7 cellular contexts compared by ENCODE assay signal in the genomic region with DNA sequence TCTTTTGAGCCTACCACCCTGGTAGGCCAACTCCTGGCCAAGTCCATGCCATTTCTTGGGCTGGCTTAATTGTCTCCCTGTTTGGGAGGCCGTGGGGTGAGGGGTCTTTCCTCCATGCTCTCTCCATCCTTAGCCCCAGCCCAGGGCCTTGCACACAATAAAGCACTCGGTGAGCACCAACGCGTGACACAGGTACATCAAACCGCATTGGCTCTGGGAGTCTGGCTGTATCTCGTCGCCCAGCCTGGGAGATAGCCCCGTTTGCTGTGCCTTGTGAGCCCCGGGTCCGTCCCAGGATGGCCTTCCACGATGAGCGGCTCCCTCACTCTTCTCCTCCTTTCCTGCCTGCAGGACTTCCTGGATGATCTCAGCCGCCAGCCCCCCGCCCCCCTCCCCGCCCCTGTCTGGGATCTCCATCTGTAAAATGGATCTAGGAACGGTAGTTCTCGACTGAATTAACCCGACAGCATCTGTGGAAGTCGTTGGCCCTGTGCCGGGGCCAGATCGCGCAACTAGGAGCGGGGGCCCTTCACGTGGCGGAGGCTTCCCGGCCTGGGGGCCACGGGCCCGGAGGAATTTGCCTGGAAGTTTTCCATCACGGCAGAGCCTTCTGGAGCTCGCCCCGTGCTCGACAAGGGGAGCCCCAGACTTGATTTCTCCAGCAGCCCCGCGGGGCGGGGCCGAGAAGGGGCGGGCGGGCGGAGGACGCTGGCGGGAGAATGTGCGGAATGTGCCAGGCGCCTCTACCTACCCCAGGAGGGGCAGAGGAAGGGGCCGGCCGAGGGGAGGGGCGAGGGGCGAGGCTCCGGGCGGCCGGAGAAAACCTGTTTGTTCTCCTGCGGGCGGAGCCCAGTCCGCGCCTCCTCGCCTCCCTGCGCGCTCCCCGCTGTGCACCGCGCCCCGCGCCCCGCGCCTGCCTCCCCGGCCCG. TPM values are rescaled to one million over a fixed set of nuclear protein-coding genes. Genes with fewer than 3 reads are reported as not detected.
A peak's percentile ranks its signal among the peaks of the same experiment; 100 is the strongest.
DNase-seq lines count a peak whose midpoint lies in the region; ATAC-seq and TF ChIP-seq lines count a peak whose summit lies in the region.

TSS of gene ZNF185 (plus strand) at position 852 of the 929 bp plus-strand sequence. CDS start 16,423 bp downstream, outside the sequence.

- no peaks in the 10 kb centered on the region for H3F3A ChIP-seq in GM23338 (replicated peaks; ENCODE audit: low read depth)

- H3K27me3 Mint-ChIP-seq in GM23338 (ENCODE audit: insufficient read depth, low read depth, poor library complexity) = peaks cover 3% of the 10 kb centered on the region

- H2AFZ ChIP-seq in GM23338 = no peak within 1 kb of the TSS

- no peaks in the 10 kb centered on the region for H3K27me3 ChIP-seq in GM23338 (ENCODE audit: insufficient read depth)

- no peaks in the 10 kb centered on the region; the same call in 2 of the 3 replicates for H3K36me3 Mint-ChIP-seq in GM23338 (ENCODE audit: low read depth)

- DNase-seq in GM23338 (ENCODE audit: low spot score) (peak; percentile 89), NCI-H774 (lab: John Stamatoyannopoulos, UW) (peak; percentile 30), foreskin fibroblast (peak; percentile 15 to 43), pulmonary artery endothelial cell (ENCODE audit: low read depth, low spot score) (no peak), NCI-H2081 (lab: John Stamatoyannopoulos, UW) (no peak), midbrain (lab: John Stamatoyannopoulos, UW) (no peak)

- TF ChIP-seq CTCF in GM23338 (conservative IDR thresholded peaks at IDR 0.05; ENCODE audit: low read depth in 2 of 2) = no peak
- no peak for TF ChIP-seq CTCF in foreskin fibroblast (IDR thresholded peaks at IDR 0.05; ENCODE audit: low read depth, low read length)

- peak within 1 kb of the TSS; percentile 75 for H3K4me2 ChIP-seq in GM23338

- H3K9me2 ChIP-seq in GM23338 (ENCODE audit: insufficient read depth) = no peaks in the 10 kb centered on the region

- no peaks in the 10 kb centered on the region for H3K79me2 ChIP-seq in GM23338 (replicated peaks; ENCODE audit: insufficient read depth)

- H3K4me3 Mint-ChIP-seq in GM23338 = peak within 1 kb of the TSS; percentile 42

- H3K36me3 ChIP-seq in GM23338 (ENCODE audit: insufficient read depth) = no peaks in the 10 kb centered on the region

- peaks cover 35% of the 10 kb centered on the region for H3K4me1 Mint-ChIP-seq in GM23338

- 0 out of 2 replicates have a peak within 1 kb of the TSS, but pooled peaks have one; percentile 80 for H3K27ac ChIP-seq in GM23338 (ENCODE audit: low read depth)

- H3K4me3 ChIP-seq in GM23338 (peak within 1 kb of the TSS; percentile 55), foreskin fibroblast (ENCODE audit: low read depth in 1 of 2, low read length in 2 of 2) (peak within 1 kb of the TSS; percentile 18 to 32)

- H3K27ac Mint-ChIP-seq in GM23338 = no peak within 1 kb of the TSS

- no peaks in the 10 kb centered on the region for H4K20me1 ChIP-seq in GM23338 (replicated peaks; ENCODE audit: insufficient read depth)

- peak; percentile 77 for ATAC-seq in GM23338
- no peak for ATAC-seq in HG02571 (IDR thresholded peaks at IDR 0.05; ENCODE audit: unreplicated experiment)

- H3K4me1 ChIP-seq in GM23338 (ENCODE audit: insufficient read depth) = peaks cover 7% of the 10 kb centered on the region; the same call in 1 of the 2 replicates

- H3K9me3 Mint-ChIP-seq in GM23338 = no peaks in the 10 kb centered on the region

TF ChIP-seq in GM23338, 12 proteins besides CTCF, POLR2A, EP300 and RAD21:
- TF ChIP-seq POLR2AphosphoS5 (IDR thresholded peaks at IDR 0.05; ENCODE audit: low read depth) (peak; percentile 7; the same call in 1 of the 2 replicates), ZNF114 (CRISPR knock-in tag; IDR thresholded peaks at IDR 0.05) (no peak)

RNA-seq across cellular contexts. Expression of gene ZNF185, which starts in this region (rescaled TPM):
- total RNA-seq in GM23338 (2014; rRNA removed; shearing (Covaris generic)) = 5.9 and 7.8 TPM in 2 replicates
- polyA plus RNA-seq in GM23338 (2016; fragmentation: Nextera tagmentation; extraction: Ambion mirVana) = 2.7 and 2.9 TPM in 2 replicates
- total RNA-seq in pulmonary artery endothelial cell = 15.8 and 33.3 TPM in 2 replicates

Comparison
In these comparisons a context has a peak if more than half of its experiments do, and no peak if none do; other contexts are left out.
1. DNase-seq: peak in GM23338 (single experiment), NCI-H774 (single experiment) and foreskin fibroblast (2 of 2); none in pulmonary artery endothelial cell (single experiment), NCI-H2081 (0 of 2) and midbrain (single experiment).